Comparison of ENCODE assay signal across 34 cellular contexts in genomic region chr9:36245906-36246305, GRCh38.
"Had no signal": no experiment of that assay in that cellular context is flagged by ENCODE, and none has a peak within 500 bp of the region (broad histone marks: within the 10 kb centered on the region; RNA-seq: fewer than 3 reads in every experiment).

No MANE protein-coding gene starts in this region.

- H3K27me3 ChIP-seq: ascending aorta, brain microvascular endothelial cell, esophagus muscularis mucosa, gastrocnemius medialis, hepatocyte, pancreas, sigmoid colon, uterus had no signal

- ATAC-seq: gastrocnemius medialis; left cardiac atrium; pancreas; psoas muscle; stimulated activated memory B cell treated with anti-CD40 and anti-IgM and Interleukin-4, amounts not matched to agents 10 μg/mL and 1 μg/mL and 100 μg/mL, for 72 hours; stimulated activated naive CD8-positive, alpha-beta T cell treated with anti-CD3 and anti-CD28 coated beads, Interleukin-15, amount 100 ng/mL, for 72 hours had no signal

- H3K27me3 Mint-ChIP-seq: activated CD4-positive, alpha-beta memory T cell treated with anti-CD3 and anti-CD28 coated beads for 36 hours; activated CD4-positive, alpha-beta T cell treated with anti-CD3 and anti-CD28 coated beads, Interleukin-2, amount 10 ng/mL, durations not matched to agents 24 days and 14 days; activated naive CD4-positive, alpha-beta T cell treated with anti-CD3 and anti-CD28 coated beads, Interleukin-2, amount 10 ng/mL, durations not matched to agents 7 days and 5 days; activated naive CD8-positive, alpha-beta T cell treated with anti-CD3 and anti-CD28 coated beads, Interleukin-2, amount 10 ng/mL, durations not matched to agents 7 days and 5 days; dendritic cell treated with granulocyte-macrophage colony-stimulating factor and Interleukin-4, amounts not matched to agents 40 ng/mL and 50 ng/mL, for 4 days; naive B cell; stimulated activated memory B cell treated with anti-CD40 and anti-IgM and Interleukin-4, amounts not matched to agents 10 μg/mL and 1 μg/mL and 100 μg/mL, for 72 hours; stimulated activated naive CD8-positive, alpha-beta T cell treated with anti-CD3 and anti-CD28 coated beads, Interleukin-15, amount 100 ng/mL, for 72 hours; type B pancreatic cell had no signal

- DNase-seq: activated CD4-positive, alpha-beta memory T cell treated with anti-CD3 and anti-CD28 coated beads for 36 hours; activated CD4-positive, alpha-beta T cell treated with anti-CD3 and anti-CD28 coated beads, Interleukin-2, amount 10 ng/mL, durations not matched to agents 24 days and 14 days; activated CD4-positive, CD25-positive, alpha-beta regulatory T cell treated with anti-CD3 and anti-CD28 coated beads, Interleukin-2, amount 50 U/mL, for 72 hours; activated CD8-positive, alpha-beta memory T cell treated with anti-CD3 and anti-CD28 coated beads, Interleukin-2, amount 50 U/mL, for 4 hours; activated gamma-delta T cell; activated naive CD4-positive, alpha-beta T cell treated with anti-CD3 and anti-CD28 coated beads, Interleukin-2, amount 10 ng/mL, durations not matched to agents 7 days and 5 days; activated naive CD8-positive, alpha-beta T cell treated with anti-CD3 and anti-CD28 coated beads, Interleukin-2, amount 10 ng/mL, durations not matched to agents 7 days and 5 days; activated T-cell treated with anti-CD3 and anti-CD28 coated beads, Interleukin-2, amount 50 U/mL, for 1 hour; brain microvascular endothelial cell; central memory CD4-positive, alpha-beta T cell; endodermal cell; gastrocnemius medialis; glutamatergic neuron; islet precursor cell; left cardiac atrium; mammary epithelial cell; naive B cell; pancreas; psoas muscle; sigmoid colon; small intestine; stimulated activated CD4-positive, alpha-beta T cell treated with anti-CD3 and anti-CD28 coated beads, Interleukin-4, amount 100 ng/mL, for 4 hours; stimulated activated CD8-positive, alpha-beta memory T cell treated with anti-CD3 and anti-CD28 coated beads, Interleukin-4, amount 100 ng/mL, for 48 hours; stimulated activated naive CD8-positive, alpha-beta T cell treated with anti-CD3 and anti-CD28 coated beads, Interleukin-15, amount 100 ng/mL, for 72 hours; T1000; uterus; WERI-Rb-1 had no signal

- H3K9me3 ChIP-seq: ascending aorta, esophagus muscularis mucosa, gastrocnemius medialis, pancreas, psoas muscle, sigmoid colon, uterus had no signal

- H2AFZ ChIP-seq: hepatocyte had no signal

- H3K4me1 Mint-ChIP-seq: activated naive CD4-positive, alpha-beta T cell treated with anti-CD3 and anti-CD28 coated beads, Interleukin-2, amount 10 ng/mL, durations not matched to agents 7 days and 5 days; endodermal cell had no signal

- H3K36me3 ChIP-seq: uterus had no signal

- H3K27ac Mint-ChIP-seq: activated CD4-positive, alpha-beta memory T cell treated with anti-CD3 and anti-CD28 coated beads for 36 hours; activated CD4-positive, alpha-beta T cell treated with anti-CD3 and anti-CD28 coated beads, Interleukin-2, amount 10 ng/mL, durations not matched to agents 24 days and 14 days; activated naive CD4-positive, alpha-beta T cell treated with anti-CD3 and anti-CD28 coated beads, Interleukin-2, amount 10 ng/mL, durations not matched to agents 7 days and 5 days; activated naive CD8-positive, alpha-beta T cell treated with anti-CD3 and anti-CD28 coated beads, Interleukin-2, amount 10 ng/mL, durations not matched to agents 7 days and 5 days; activated T-helper 1 cell treated with anti-CD3 and anti-CD28 coated beads, Interleukin-12 subunit alpha, Interleukin-12 subunit beta, Interleukin-2, Interleukin-4 antibody, amounts not matched to agents 30 ng/mL and 10 ng/mL and 1 ng/mL, durations not matched to agents 14 hours and 24 hours and 36 hours; dendritic cell treated with granulocyte-macrophage colony-stimulating factor and Interleukin-4, amounts not matched to agents 40 ng/mL and 50 ng/mL, for 4 days; endodermal cell; naive B cell; stimulated activated memory B cell treated with anti-CD40 and anti-IgM and Interleukin-4, amounts not matched to agents 10 μg/mL and 1 μg/mL and 100 μg/mL, for 72 hours; type B pancreatic cell had no signal

- H3K4me3 Mint-ChIP-seq: activated CD4-positive, alpha-beta memory T cell treated with anti-CD3 and anti-CD28 coated beads for 36 hours; activated CD4-positive, alpha-beta T cell treated with anti-CD3 and anti-CD28 coated beads, Interleukin-2, amount 10 ng/mL, durations not matched to agents 24 days and 14 days; activated naive CD4-positive, alpha-beta T cell treated with anti-CD3 and anti-CD28 coated beads, Interleukin-2, amount 10 ng/mL, durations not matched to agents 7 days and 5 days; activated naive CD8-positive, alpha-beta T cell treated with anti-CD3 and anti-CD28 coated beads, Interleukin-2, amount 10 ng/mL, durations not matched to agents 7 days and 5 days; activated T-helper 1 cell treated with anti-CD3 and anti-CD28 coated beads, Interleukin-12 subunit alpha, Interleukin-12 subunit beta, Interleukin-2, Interleukin-4 antibody, amounts not matched to agents 30 ng/mL and 10 ng/mL and 1 ng/mL, durations not matched to agents 14 hours and 24 hours and 36 hours; dendritic cell treated with granulocyte-macrophage colony-stimulating factor and Interleukin-4, amounts not matched to agents 40 ng/mL and 50 ng/mL, for 4 days; endodermal cell; naive B cell; stimulated activated memory B cell treated with anti-CD40 and anti-IgM and Interleukin-4, amounts not matched to agents 10 μg/mL and 1 μg/mL and 100 μg/mL, for 72 hours; stimulated activated naive CD8-positive, alpha-beta T cell treated with anti-CD3 and anti-CD28 coated beads, Interleukin-15, amount 100 ng/mL, for 72 hours; type B pancreatic cell had no signal

- H3K27ac ChIP-seq: ascending aorta, brain microvascular endothelial cell, esophagus muscularis mucosa, gastrocnemius medialis, hepatocyte, pancreas, psoas muscle, sigmoid colon, uterus, WERI-Rb-1 had no signal

- H3K4me3 ChIP-seq: ascending aorta, esophagus muscularis mucosa, gastrocnemius medialis, hepatocyte, pancreas, psoas muscle, sigmoid colon, uterus had no signal

- H3K9me3 Mint-ChIP-seq: activated CD4-positive, alpha-beta memory T cell treated with anti-CD3 and anti-CD28 coated beads for 36 hours; activated CD4-positive, alpha-beta T cell treated with anti-CD3 and anti-CD28 coated beads, Interleukin-2, amount 10 ng/mL, durations not matched to agents 24 days and 14 days; activated naive CD4-positive, alpha-beta T cell treated with anti-CD3 and anti-CD28 coated beads, Interleukin-2, amount 10 ng/mL, durations not matched to agents 7 days and 5 days; activated naive CD8-positive, alpha-beta T cell treated with anti-CD3 and anti-CD28 coated beads, Interleukin-2, amount 10 ng/mL, durations not matched to agents 7 days and 5 days; activated T-helper 1 cell treated with anti-CD3 and anti-CD28 coated beads, Interleukin-12 subunit alpha, Interleukin-12 subunit beta, Interleukin-2, Interleukin-4 antibody, amounts not matched to agents 30 ng/mL and 10 ng/mL and 1 ng/mL, durations not matched to agents 14 hours and 24 hours and 36 hours; dendritic cell treated with granulocyte-macrophage colony-stimulating factor and Interleukin-4, amounts not matched to agents 40 ng/mL and 50 ng/mL, for 4 days; endodermal cell; naive B cell; stimulated activated memory B cell treated with anti-CD40 and anti-IgM and Interleukin-4, amounts not matched to agents 10 μg/mL and 1 μg/mL and 100 μg/mL, for 72 hours; stimulated activated naive CD8-positive, alpha-beta T cell treated with anti-CD3 and anti-CD28 coated beads, Interleukin-15, amount 100 ng/mL, for 72 hours; type B pancreatic cell had no signal

- H3K4me1 ChIP-seq: pancreas, uterus had no signal

- H3K4me2 ChIP-seq: hepatocyte had no signal
